ENCODE assay signal across 9 cellular contexts in the genomic region with DNA sequence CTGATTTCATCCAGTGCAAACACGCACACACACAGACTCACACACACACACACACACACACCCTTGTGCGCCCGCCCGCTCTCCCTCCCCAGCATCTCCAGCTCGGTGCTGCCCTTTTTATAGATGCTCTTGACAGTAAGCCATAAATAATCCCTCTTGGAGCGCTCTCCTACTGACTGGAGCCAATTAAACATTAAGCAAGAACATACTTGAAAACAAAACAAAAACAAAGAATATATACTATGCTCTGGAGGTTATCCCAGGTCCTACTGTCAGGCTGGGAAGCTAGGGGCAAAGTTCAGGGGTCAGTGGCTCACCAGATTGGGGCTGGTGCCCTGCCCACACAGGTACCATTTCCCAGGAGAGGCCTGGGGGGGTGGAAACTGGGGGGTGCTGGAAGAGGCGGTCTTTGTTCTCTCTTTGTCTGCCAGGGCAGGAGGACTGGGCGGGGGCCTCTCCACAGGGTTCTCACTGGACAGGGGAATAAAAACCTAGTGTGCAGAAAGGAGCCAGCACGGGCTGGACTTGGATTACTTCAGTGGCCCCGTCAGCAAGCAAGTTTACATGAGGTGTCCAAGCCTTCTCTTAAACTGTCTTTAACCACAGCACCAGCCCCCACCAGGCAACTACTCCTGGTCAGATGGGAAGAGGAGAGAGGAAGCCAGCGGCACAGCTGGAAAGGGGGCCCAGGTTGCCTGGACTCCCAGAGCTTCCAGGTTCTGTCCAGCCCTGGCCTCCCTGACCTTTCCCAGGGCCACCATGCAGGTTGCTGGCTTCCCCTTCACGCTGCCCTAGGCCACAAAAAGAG. TPM values are rescaled to one million over a fixed set of nuclear protein-coding genes. Genes with fewer than 3 reads are reported as not detected.
A peak's percentile ranks its signal among the peaks of the same experiment; 100 is the strongest.
DNase-seq lines count a peak whose midpoint lies in the region; ATAC-seq, FAIRE-seq and TF ChIP-seq lines count a peak whose summit lies in the region.
"Had no signal": no experiment of that assay in that cellular context is flagged by ENCODE, and none has a peak within 500 bp of the region (broad histone marks: within the 10 kb centered on the region; RNA-seq: fewer than 3 reads in every experiment).

No MANE protein-coding gene starts in this region.

- peaks cover 73% of the 10 kb centered on the region for H3K4me1 Mint-ChIP-seq in endodermal cell
- H3K4me1 Mint-ChIP-seq in activated CD8-positive, alpha-beta memory T cell treated with anti-CD3 and anti-CD28 coated beads, Interleukin-2, amount 10 ng/mL, durations not matched to agents 7 days and 5 days = peaks cover 30% of the 10 kb centered on the region

- H3K36me3 Mint-ChIP-seq in endodermal cell (ENCODE audit: low read depth) = peaks cover 30% of the 10 kb centered on the region
- H3K36me3 Mint-ChIP-seq in activated CD8-positive, alpha-beta memory T cell treated with anti-CD3 and anti-CD28 coated beads, Interleukin-2, amount 10 ng/mL, durations not matched to agents 7 days and 5 days = no peaks in the 10 kb centered on the region

- H3K27me3 ChIP-seq in endodermal cell (ENCODE audit: control insufficient read depth, insufficient read depth, low read length, poor library complexity, severe bottlenecking) (no peaks in the 10 kb centered on the region), osteoblast (ENCODE audit: insufficient read depth, low read length) (no peaks in the 10 kb centered on the region)

- no peaks in the 10 kb centered on the region for H3K9me3 Mint-ChIP-seq in endodermal cell
- no peaks in the 10 kb centered on the region for H3K9me3 Mint-ChIP-seq in activated CD8-positive, alpha-beta memory T cell treated with anti-CD3 and anti-CD28 coated beads, Interleukin-2, amount 10 ng/mL, durations not matched to agents 7 days and 5 days (ENCODE audit: low read depth)

- no peak for TF ChIP-seq CTCF in endodermal cell (conservative IDR thresholded peaks at IDR 0.05)
- no peak for TF ChIP-seq CTCF in osteoblast (IDR thresholded peaks at IDR 0.05; ENCODE audit: extremely low read depth, low read depth, low read length)
- TF ChIP-seq CTCF in GM13977 (IDR thresholded peaks at IDR 0.05; ENCODE audit: extremely low read depth, insufficient read depth, missing control alignments) = no peak

- H3K4me2 ChIP-seq in osteoblast (ENCODE audit: insufficient read depth, low read length) = peak overlapping the region; percentile 45

- no peak for TF ChIP-seq POLR2A in GM12891 (IDR thresholded peaks at IDR 0.05; ENCODE audit: low read depth, low read length)

- H3K4me3 Mint-ChIP-seq in endodermal cell = peak overlapping the region; percentile 28
- H3K4me3 Mint-ChIP-seq in activated CD8-positive, alpha-beta memory T cell treated with anti-CD3 and anti-CD28 coated beads, Interleukin-2, amount 10 ng/mL, durations not matched to agents 7 days and 5 days = no peak overlapping the region

- H3K4me3 ChIP-seq in endodermal cell (ENCODE audit: low read length) (peak overlapping the region; percentile 70), osteoblast (ENCODE audit: insufficient read depth, low read length) (peak overlapping the region; percentile 2)

- peak overlapping the region; percentile 86 for H3K27ac Mint-ChIP-seq in endodermal cell
- H3K27ac Mint-ChIP-seq in activated CD8-positive, alpha-beta memory T cell treated with anti-CD3 and anti-CD28 coated beads, Interleukin-2, amount 10 ng/mL, durations not matched to agents 7 days and 5 days = no peak overlapping the region

- no peak for ATAC-seq in HG03442 (IDR thresholded peaks at IDR 0.05; ENCODE audit: unreplicated experiment)
- no peak for ATAC-seq in activated CD8-positive, alpha-beta memory T cell treated with anti-CD3 and anti-CD28 coated beads, Interleukin-2, amount 10 ng/mL, durations not matched to agents 7 days and 5 days

- H3K4me1 ChIP-seq in endodermal cell (ENCODE audit: control insufficient read depth, insufficient read depth, low read length) (peaks cover 53% of the 10 kb centered on the region), osteoblast (ENCODE audit: insufficient read depth, low read length) (peaks cover 32% of the 10 kb centered on the region)

- H3K79me2 ChIP-seq in osteoblast (ENCODE audit: insufficient read depth, low read length) = no peaks in the 10 kb centered on the region

- 63 to 78% methylated on average over 6 to 12 of the region's 12 CpGs for WGBS in endodermal cell (ENCODE audit: insufficient coverage in 1 of 2, insufficient read length in 1 of 2), 2 experiments

- in situ Hi-C loops in GM13977 (cut with MboI; ENCODE audit: low pct_unique_long_range_greater_than_20kb, low sequenced_read_pairs, unreplicated experiment) = no loop called here

- peak; percentile 16 for FAIRE-seq in GM12891 (lab: Jason Lieb, UNC)

- H3K27ac ChIP-seq in endodermal cell (ENCODE audit: low read depth, low read length) (peak overlapping the region; percentile 87), osteoblast (ENCODE audit: low read depth, low read length) (no peak overlapping the region)
- H3K27ac ChIP-seq: HL-60 had no signal

- DNase-seq in GM12891 (ENCODE audit: insufficient read length, low spot score) (no peak), NCI-H510A (lab: John Stamatoyannopoulos, UW) (peak; percentile 74), endodermal cell (no peak), osteoblast (ENCODE audit: insufficient read length, low spot score, missing footprints) (peak; percentile 93), germinal center (ENCODE audit: low spot score) (no peak), GM13977 (ENCODE audit: low spot score) (no peak)
- DNase-seq in activated CD8-positive, alpha-beta memory T cell treated with anti-CD3 and anti-CD28 coated beads, Interleukin-2, amount 10 ng/mL, durations not matched to agents 7 days and 5 days = no peak

- CTCF ChIA-PET in activated CD8-positive, alpha-beta memory T cell treated with anti-CD3 and anti-CD28 coated beads, Interleukin-2, amount 10 ng/mL, durations not matched to agents 7 days and 5 days (lab: Charles Lee) = interaction anchor here (1.3 to 13.4 kb wide), 2 partner anchors 14 to 45 kb away, joined by 3 to 139 read pairs; a partner anchor contains a TSS

- H3K9ac ChIP-seq in endodermal cell (ENCODE audit: extremely low read depth, low read length, poor library complexity, severe bottlenecking) = no peak overlapping the region

- H3K9me3 ChIP-seq in endodermal cell (ENCODE audit: control insufficient read depth, low read length) = no peaks in the 10 kb centered on the region
- no peaks in the 10 kb centered on the region for H3K9me3 ChIP-seq in osteoblast (ENCODE audit: low read depth, low read length)

- no peaks in the 10 kb centered on the region for H4K20me1 ChIP-seq in osteoblast (ENCODE audit: insufficient read depth, low read length)

- H3K27me3 Mint-ChIP-seq in endodermal cell (ENCODE audit: insufficient read depth) = no peaks in the 10 kb centered on the region
- H3K27me3 Mint-ChIP-seq in activated CD8-positive, alpha-beta memory T cell treated with anti-CD3 and anti-CD28 coated beads, Interleukin-2, amount 10 ng/mL, durations not matched to agents 7 days and 5 days = no peaks in the 10 kb centered on the region

- peaks cover 20% of the 10 kb centered on the region for H3K36me3 ChIP-seq in endodermal cell (ENCODE audit: control insufficient read depth, insufficient read depth, low read length)
- no peaks in the 10 kb centered on the region for H3K36me3 ChIP-seq in osteoblast (ENCODE audit: insufficient read depth, low read length)

- H2AFZ ChIP-seq in osteoblast (ENCODE audit: low read length) = peak overlapping the region; percentile 15

TF ChIP-seq in GM12891, 5 proteins besides CTCF, POLR2A, EP300 and RAD21:
- TF ChIP-seq PAX5 (IDR thresholded peaks at IDR 0.05; ENCODE audit: insufficient read depth, low read length, severe bottlenecking) (no peak), POLR2AphosphoS5 (IDR thresholded peaks at IDR 0.05; ENCODE audit: low read depth, low read length) (no peak), POU2F2 (IDR thresholded peaks at IDR 0.05; ENCODE audit: low read depth, low read length) (no peak), SPI1 (IDR thresholded peaks at IDR 0.05; ENCODE audit: low read depth, low read length) (no peak), TAF1 (IDR thresholded peaks at IDR 0.05; ENCODE audit: low read depth, low read length) (no peak)

RNA-seq across cellular contexts. Expression of a gene that starts 16.1 kb away (rescaled TPM):
- 17.7 TPM for polyA plus RNA-seq in GM12891 (2012; ENCODE audit: low read depth, missing spikeins)
- total RNA-seq in endodermal cell (10 to 100 TPM; 48.3 to 53.5 TPM), osteoblast (8.0 TPM in 2 replicates)
- polyA plus RNA-seq in endodermal cell (2013, experiment 1 of 2) = 42.5 TPM
- 44.3 TPM for polyA plus RNA-seq in endodermal cell (2013, experiment 2 of 2)
- total RNA-seq in activated CD8-positive, alpha-beta memory T cell treated with anti-CD3 and anti-CD28 coated beads, Interleukin-2, amount 10 ng/mL, durations not matched to agents 7 days and 5 days = 10 to 100 TPM in 1 of 2 experiments, 1 to 10 TPM in 1; 3.6 to 13.0 TPM

RNA-seq across cellular contexts. Expression of a gene that starts 53.6 kb away (rescaled TPM):
- polyA plus RNA-seq in GM12891 (2012; ENCODE audit: low read depth, missing spikeins) = 340 TPM
- total RNA-seq in endodermal cell (100 to 1,000 TPM; 237 to 293 TPM), osteoblast (81.4 and 97.2 TPM in 2 replicates)
- polyA plus RNA-seq in endodermal cell (2013, experiment 1 of 2) = 519 TPM
- 534 TPM for polyA plus RNA-seq in endodermal cell (2013, experiment 2 of 2)
- total RNA-seq in activated CD8-positive, alpha-beta memory T cell treated with anti-CD3 and anti-CD28 coated beads, Interleukin-2, amount 10 ng/mL, durations not matched to agents 7 days and 5 days = 100 to 1,000 TPM; 150 to 160 TPM

Comparison
In these comparisons a context has a peak if more than half of its experiments do, and no peak if none do; other contexts are left out.
1. DNase-seq: peak in NCI-H510A (single experiment) and osteoblast (single experiment); none in GM12891 (single experiment), endodermal cell (single experiment), germinal center (single experiment), GM13977 (single experiment) and activated CD8-positive, alpha-beta memory T cell treated with anti-CD3 and anti-CD28 coated beads, Interleukin-2, amount 10 ng/mL, durations not matched to agents 7 days and 5 days (single experiment).